In genomic region chr11:106152013-106152412, GRCh38 we compare ENCODE assay signal across 11 cellular contexts.
DNase-seq lines count a peak whose midpoint lies in the region; ATAC-seq and TF ChIP-seq lines count a peak whose summit lies in the region.
"Had no signal": no experiment of that assay in that cellular context is flagged by ENCODE, and none has a peak within 500 bp of the region (broad histone marks: within the 10 kb centered on the region; RNA-seq: fewer than 3 reads in every experiment).

No MANE protein-coding gene starts in this region.

- H2AFZ ChIP-seq in Loucy (ENCODE audit: low read length) (no peak overlapping the region), mammary epithelial cell (ENCODE audit: low read depth, low read length) (peak overlapping the region; percentile 82)

- no peak overlapping the region for H3K4me3 ChIP-seq in BJ (ENCODE audit: low read depth, low read length)
- H3K4me3 ChIP-seq in Loucy (ENCODE audit: low read length, poor library complexity, severe bottlenecking), result no peak overlapping the region
- H3K4me3 ChIP-seq in mammary epithelial cell (replicated peaks in 1 of 3; ENCODE audit: insufficient read depth in 1 of 3, low read depth in 2 of 3, low read length in 3 of 3), result peak overlapping the region in 1 of 3 experiments; percentile 6
- H3K4me3 ChIP-seq: BLaER1 had no signal

- 0% methylated on average over 2 of the region's 2 CpGs for WGBS in mammary epithelial cell (ENCODE audit: low coverage, missing lambda C conversion rate)

- no peak overlapping the region for H3K9ac ChIP-seq in Loucy (ENCODE audit: low read depth, low read length, poor library complexity, severe bottlenecking)
- peak overlapping the region; percentile 21 for H3K9ac ChIP-seq in mammary epithelial cell (ENCODE audit: insufficient read depth, low read length)
- H3K9ac ChIP-seq: BLaER1 had no signal

- no peaks in the 10 kb centered on the region; the same call in 1 of the 2 replicates for H3K9me2 ChIP-seq in Loucy (replicated peaks; ENCODE audit: low read depth, low read length)

- dilution Hi-C loops in mammary epithelial cell (cut with HindIII; ENCODE audit: low sequenced_read_pairs), result no loop called here

- H3K4me2 ChIP-seq in Loucy (ENCODE audit: low read depth, low read length, poor library complexity, severe bottlenecking) (no peak overlapping the region), mammary epithelial cell (ENCODE audit: insufficient read depth, low read depth, low read length) (peak overlapping the region; percentile 61)
- H3K4me2 ChIP-seq: BLaER1 had no signal

- H3K9me3 ChIP-seq in Loucy (ENCODE audit: insufficient read depth, low read depth, low read length) (no peaks in the 10 kb centered on the region), mammary epithelial cell (replicated peaks; ENCODE audit: insufficient read depth, low read length) (no peaks in the 10 kb centered on the region)

- no TSS peak for BruUV-seq in mammary epithelial cell (replicated peaks; lab: Mats Ljungman, UMichigan)

- intact Hi-C loops in mammary epithelial cell (cut with micrococcal nuclease), result loop anchor here (1.0 to 10.0 kb wide), 5 partner anchors 40 to 553 kb away; no protein-coding TSS in a partner anchor

- H3K79me2 ChIP-seq in Loucy (ENCODE audit: insufficient read depth, low read length) (no peaks in the 10 kb centered on the region), mammary epithelial cell (ENCODE audit: insufficient read depth, low read length) (no peaks in the 10 kb centered on the region)

- CTCF ChIA-PET in BJ (lab: Yijun Ruan, JAX), result interaction anchor here (0.6 to 0.9 kb wide), 3 partner anchors 8 to 690 kb away, joined by 3 read pairs; no protein-coding TSS in a partner anchor
- CTCF ChIA-PET in mammary epithelial cell (lab: Charles Lee; ENCODE audit: low non-redundant PET), result no interaction called here

- H3K36me3 ChIP-seq in BJ (ENCODE audit: control insufficient read depth, insufficient read depth, low read length) (no peaks in the 10 kb centered on the region), Loucy (ENCODE audit: insufficient read depth, low read length) (no peaks in the 10 kb centered on the region), mammary epithelial cell (ENCODE audit: insufficient read depth, low read length) (no peaks in the 10 kb centered on the region)
- H3K36me3 ChIP-seq: BLaER1 had no signal

- POLR2A ChIA-PET in BJ (lab: Charles Lee), result no interaction called here

- in situ Hi-C loops in mammary epithelial cell (cut with MboI; ENCODE audit: low sequenced_read_pairs in 2 of 2), result no loop called here

- H3K27me3 ChIP-seq in BJ (ENCODE audit: control insufficient read depth, insufficient read depth, low read length) (no peaks in the 10 kb centered on the region), Loucy (ENCODE audit: insufficient read depth, low read length, poor library complexity, severe bottlenecking) (no peaks in the 10 kb centered on the region), mammary epithelial cell (ENCODE audit: insufficient read depth, low read length) (no peaks in the 10 kb centered on the region)
- H3K27me3 ChIP-seq: BLaER1 had no signal

- TF ChIP-seq CTCF in BJ (IDR thresholded peaks at IDR 0.05; ENCODE audit: insufficient read depth, low read depth, low read length), result 0 out of 2 replicates have a peak, but pooled peaks have one; percentile 16
- peak; percentile 33 for TF ChIP-seq CTCF in Loucy (conservative IDR thresholded peaks at IDR 0.05; ENCODE audit: low read length)
- TF ChIP-seq CTCF in mammary epithelial cell (conservative IDR thresholded peaks at IDR 0.05 in 1 of 2, IDR thresholded peaks at IDR 0.05 in 1 of 2; ENCODE audit: extremely low read depth in 1 of 2, insufficient read depth in 1 of 2, low read depth in 1 of 2, low read length in 2 of 2), result peak; percentile 44 to 52

- ATAC-seq in left lobe of liver, result peak; percentile 45
- no peak for ATAC-seq in GM19023 (IDR thresholded peaks at IDR 0.05; ENCODE audit: unreplicated experiment)
- no peak for ATAC-seq in GM18519 (IDR thresholded peaks at IDR 0.05; ENCODE audit: low FRiP score, unreplicated experiment)

- no peaks in the 10 kb centered on the region for H3F3A ChIP-seq in Loucy (ENCODE audit: low read depth)

- H3K27ac ChIP-seq in mammary epithelial cell (ENCODE audit: insufficient read depth, low read depth, low read length), result peak overlapping the region; percentile 86
- H3K27ac ChIP-seq: BLaER1 had no signal

- H4K20me1 ChIP-seq in Loucy (ENCODE audit: insufficient read depth, low read length, poor library complexity, severe bottlenecking) (no peaks in the 10 kb centered on the region), mammary epithelial cell (ENCODE audit: insufficient read depth, low read length) (no peaks in the 10 kb centered on the region)
- H4K20me1 ChIP-seq: BLaER1 had no signal

- peak; percentile 9 for DNase-seq in BJ (ENCODE audit: low read depth)
- peak; percentile 82 for DNase-seq in mammary epithelial cell
- DNase-seq in left lobe of liver (ENCODE audit: low spot score), result no peak
- DNase-seq in RPMI8226, result no peak
- no peak for DNase-seq in superior temporal gyrus (ENCODE audit: extremely low spot score)
- DNase-seq: activated T-cell treated with anti-CD3 and anti-CD28 coated beads, Interleukin-2, amount 50 U/mL, for 1 hour; cortex of kidney had no signal

- H3K4me1 ChIP-seq in Loucy (ENCODE audit: insufficient read depth, low read length, poor library complexity, severe bottlenecking) (no peaks in the 10 kb centered on the region), mammary epithelial cell (ENCODE audit: insufficient read depth, low read length) (peaks cover 23% of the 10 kb centered on the region)
- H3K4me1 ChIP-seq: BLaER1 had no signal

Comparison
In these comparisons a context has a peak if more than half of its experiments do, and no peak if none do; other contexts are left out.
1. DNase-seq: peak in BJ (single experiment) and mammary epithelial cell (single experiment); none in left lobe of liver (single experiment), RPMI8226 (single experiment) and superior temporal gyrus (single experiment).
2. Peak in every context shown above with its lines, with median percentiles within 50 percentile points of each other: CTCF ChIP-seq.